17 cellular contexts compared by ENCODE assay signal in the genomic region with DNA sequence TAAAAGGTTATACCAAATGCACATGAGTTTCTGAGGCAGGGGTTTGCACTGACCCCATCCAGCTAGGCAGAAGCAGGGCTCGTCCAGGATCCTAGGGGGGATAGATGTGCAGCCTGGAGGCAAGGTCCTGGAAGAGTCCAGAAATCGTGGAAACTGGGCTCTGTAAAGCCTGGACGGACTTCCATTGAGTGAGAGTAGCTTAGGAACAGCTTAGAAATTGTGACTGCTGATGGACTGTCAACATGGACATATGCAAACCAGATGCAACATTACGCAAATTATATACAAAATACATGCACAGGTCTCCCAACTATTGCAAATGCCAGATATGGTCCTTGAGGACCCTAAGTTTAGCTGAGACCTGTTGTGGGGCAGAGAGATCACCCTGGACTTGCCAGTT.
"Had no signal": no experiment of that assay in that cellular context is flagged by ENCODE, and none has a peak within 500 bp of the region (broad histone marks: within the 10 kb centered on the region; RNA-seq: fewer than 3 reads in every experiment).

No MANE protein-coding gene starts in this region.

- H3K4me3 Mint-ChIP-seq: memory B cell, nephron progenitor cell had no signal

- ATAC-seq: foreskin keratinocyte, left cardiac atrium, lower lobe of right lung had no signal

- DNase-seq: dermis blood vessel endothelial cell; esophagus squamous epithelium; foreskin keratinocyte; head of caudate nucleus; kidney; left cardiac atrium; left ventricle myocardium inferior; lower lobe of right lung; naive B cell; nephron progenitor cell; small intestine; stimulated activated CD4-positive, alpha-beta T cell treated with anti-CD3 and anti-CD28 coated beads, Interleukin-12 subunit alpha, Interleukin-12 subunit beta, amount 100 ng/mL, for 4 hours; stimulated activated naive CD4-positive, alpha-beta T cell; stomach; substantia nigra; trophoblast cell had no signal

- H3K27ac Mint-ChIP-seq: memory B cell, naive B cell, nephron progenitor cell had no signal
